ENCODE assay signal across 8 cellular contexts in the genomic region with DNA sequence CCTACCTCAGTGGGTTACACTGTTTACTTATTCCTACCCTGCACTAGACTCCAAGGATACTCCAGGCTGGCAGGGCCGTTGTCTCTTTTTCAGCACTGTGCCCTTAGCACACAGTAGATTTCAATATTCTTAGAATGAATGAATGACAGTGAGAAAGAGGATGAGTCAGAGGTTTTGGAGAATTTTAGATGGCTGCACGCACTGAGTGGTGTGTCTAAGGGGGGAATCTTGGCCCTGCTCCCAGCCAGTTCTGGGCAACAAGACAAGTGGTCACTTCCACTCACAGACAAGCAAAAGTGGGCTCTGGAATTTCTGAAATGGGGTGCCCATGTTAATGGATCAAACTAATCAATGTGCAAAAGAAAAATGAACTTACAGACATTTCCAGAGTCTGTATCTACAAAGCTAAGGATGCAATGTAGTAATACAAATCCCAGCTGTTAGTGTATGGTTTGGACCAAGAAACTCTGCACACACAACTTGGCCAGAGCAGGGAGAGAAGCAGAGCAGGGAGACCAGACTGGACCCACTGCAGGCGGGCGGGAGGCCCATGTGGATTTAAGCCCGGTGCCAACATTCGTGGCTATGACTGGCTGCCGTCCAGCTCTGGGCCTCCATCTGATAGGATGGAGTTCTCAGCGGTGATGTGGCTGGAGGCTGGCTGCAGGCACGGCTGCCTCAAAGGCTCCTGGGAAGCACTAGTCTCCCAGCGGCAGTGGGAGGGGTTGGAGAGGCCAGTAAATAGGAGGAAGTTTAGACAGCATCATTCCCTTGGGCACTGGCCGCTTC.
DNase-seq lines count a peak whose midpoint lies in the region; ATAC-seq and TF ChIP-seq lines count a peak whose summit lies in the region.

No MANE protein-coding gene starts in this region.

- no peak for ATAC-seq in HG02981 (IDR thresholded peaks at IDR 0.05; ENCODE audit: unreplicated experiment)

- no peak overlapping the region for H3K27ac ChIP-seq in liver (ENCODE audit: low read depth in 1 of 2, low read length in 2 of 2)

- H3K9me3 Mint-ChIP-seq in activated naive CD8-positive, alpha-beta T cell treated with anti-CD3 and anti-CD28 coated beads for 36 hours: no peaks in the 10 kb centered on the region

- no peak overlapping the region for H3K4me3 ChIP-seq in liver (ENCODE audit: low read depth in 1 of 3, low read length in 3 of 3)

- H3K4me1 ChIP-seq in liver (ENCODE audit: control insufficient read depth in 4 of 4, insufficient read depth in 4 of 4, low read length in 3 of 4): peaks cover 0 to 12% (median 0%) of the 10 kb centered on the region in 4 donors

- 32% methylated on average over 11 of the region's 11 CpGs for WGBS in liver

- no peaks in the 10 kb centered on the region for H3K9me3 ChIP-seq in liver (ENCODE audit: control insufficient read depth in 4 of 4, low read length in 3 of 4)

- TF ChIP-seq CTCF in liver (IDR thresholded peaks at IDR 0.05; ENCODE audit: low read depth, low read length, missing input control): peak; percentile 5

- H3K9ac ChIP-seq in liver (ENCODE audit: low read depth in 1 of 2, low read length in 2 of 2): no peak overlapping the region

- H3K4me3 Mint-ChIP-seq in activated naive CD8-positive, alpha-beta T cell treated with anti-CD3 and anti-CD28 coated beads for 36 hours: no peak overlapping the region

- no peaks in the 10 kb centered on the region for H3K36me3 ChIP-seq in liver (ENCODE audit: control insufficient read depth in 4 of 4, insufficient read depth in 3 of 4, low read depth in 1 of 4, low read length in 3 of 4)

- no peaks in the 10 kb centered on the region for H3K27me3 ChIP-seq in liver (ENCODE audit: control insufficient read depth in 4 of 4, insufficient read depth in 4 of 4, low read length in 3 of 4)

- no peaks in the 10 kb centered on the region for H3K36me3 Mint-ChIP-seq in activated naive CD8-positive, alpha-beta T cell treated with anti-CD3 and anti-CD28 coated beads for 36 hours

- DNase-seq in NCI-H1092 treated with DMSO at 0.1 percent for 48 hours (lab: John Stamatoyannopoulos, UW) (peak; percentile 30), cerebellar cortex (ENCODE audit: low spot score) (peak; percentile 76), ureter (ENCODE audit: low spot score) (peak; percentile 88), HPDE6-E6E7 (ENCODE audit: extremely low spot score) (no peak)
- no peak for DNase-seq in stimulated activated CD4-positive, alpha-beta T cell treated with anti-CD3 and anti-CD28 coated beads, Interleukin-4, amount 100 ng/mL, for 24 hours
- no peak for DNase-seq in activated naive CD8-positive, alpha-beta T cell treated with anti-CD3 and anti-CD28 coated beads for 36 hours

- H3K4me1 Mint-ChIP-seq in activated naive CD8-positive, alpha-beta T cell treated with anti-CD3 and anti-CD28 coated beads for 36 hours: no peaks in the 10 kb centered on the region

- no peak overlapping the region for H3K27ac Mint-ChIP-seq in activated naive CD8-positive, alpha-beta T cell treated with anti-CD3 and anti-CD28 coated beads for 36 hours

- peaks cover 5% of the 10 kb centered on the region for H3K27me3 Mint-ChIP-seq in activated naive CD8-positive, alpha-beta T cell treated with anti-CD3 and anti-CD28 coated beads for 36 hours

- TF ChIP-seq RAD21 in liver (IDR thresholded peaks at IDR 0.05): no peak

TF ChIP-seq in liver, 16 proteins besides CTCF, POLR2A, EP300 and RAD21:
- TF ChIP-seq YY1 (IDR thresholded peaks at IDR 0.05) (peak; percentile 68), HNF4A (conservative IDR thresholded peaks at IDR 0.05) (peak in 1 of 2 donors; percentile 55), FOXA2 (IDR thresholded peaks at IDR 0.05) (peak; percentile 74), RXRA (IDR thresholded peaks at IDR 0.05) (peak in 1 of 2 donors; percentile 73), FOXA1 (IDR thresholded peaks at IDR 0.05) (no peak), GABPA (IDR thresholded peaks at IDR 0.05 in 1 of 2, conservative IDR thresholded peaks at IDR 0.05 in 1 of 2) (no peak)
- TF ChIP-seq, protein P1, sequence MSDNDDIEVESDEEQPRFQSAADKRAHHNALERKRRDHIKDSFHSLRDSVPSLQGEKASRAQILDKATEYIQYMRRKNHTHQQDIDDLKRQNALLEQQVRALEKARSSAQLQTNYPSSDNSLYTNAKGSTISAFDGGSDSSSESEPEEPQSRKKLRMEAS (IDR thresholded peaks at IDR 0.05): peak; percentile 35
TF ChIP-seq in liver: peak in this region for 5.

Comparison
In these comparisons a context has a peak if more than half of its experiments do, and no peak if none do; other contexts are left out.
1. DNase-seq: peak in NCI-H1092 treated with DMSO at 0.1 percent for 48 hours (single experiment), cerebellar cortex (single experiment) and ureter (single experiment); none in HPDE6-E6E7 (single experiment), stimulated activated CD4-positive, alpha-beta T cell treated with anti-CD3 and anti-CD28 coated beads, Interleukin-4, amount 100 ng/mL, for 24 hours (single experiment) and activated naive CD8-positive, alpha-beta T cell treated with anti-CD3 and anti-CD28 coated beads for 36 hours (single experiment).